ENCODE assay signal across 9 cellular contexts in the genomic region with DNA sequence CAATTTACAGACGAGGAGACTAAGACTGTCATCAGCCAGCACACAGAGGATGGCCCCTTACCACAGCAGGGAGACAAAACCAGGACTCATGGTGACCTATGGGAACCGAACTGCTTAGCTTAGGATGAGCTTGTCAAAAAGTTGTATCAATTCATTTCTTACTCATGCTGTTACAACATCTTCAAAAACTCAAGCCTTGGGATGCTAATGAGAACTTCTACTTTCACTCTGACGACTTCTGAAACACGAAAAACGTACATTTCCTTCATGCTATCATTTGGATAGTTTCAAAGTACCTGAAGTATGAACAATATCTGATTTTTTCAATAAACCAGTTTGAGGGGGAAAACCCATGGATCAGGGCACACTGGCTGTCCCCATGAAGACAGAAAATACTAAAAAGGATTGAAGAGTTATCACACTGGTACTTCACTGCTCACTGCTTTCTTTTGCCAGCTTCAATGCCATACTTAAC. TPM values are rescaled to one million over a fixed set of nuclear protein-coding genes. Genes with fewer than 3 reads are reported as not detected.
A peak's percentile ranks its signal among the peaks of the same experiment; 100 is the strongest.
DNase-seq lines count a peak whose midpoint lies in the region; ATAC-seq and TF ChIP-seq lines count a peak whose summit lies in the region.
"Had no signal": no experiment of that assay in that cellular context is flagged by ENCODE, and none has a peak within 500 bp of the region (broad histone marks: within the 10 kb centered on the region; RNA-seq: fewer than 3 reads in every experiment).

No MANE protein-coding gene starts in this region.

- no peak for DNase-seq in activated T-cell treated with anti-CD3 and anti-CD28 coated beads, Interleukin-2, amount 50 U/mL, for 4 hours
- DNase-seq in activated T-cell treated with anti-CD3 and anti-CD28 coated beads for 4 hours (no peak), SIG-M5 (lab: John Stamatoyannopoulos, UW) (peak; percentile 57), SK-N-DZ (ENCODE audit: low spot score) (no peak), NCI-H526 treated with DMSO at 0.1 percent for 48 hours (lab: John Stamatoyannopoulos, UW) (no peak), foreskin keratinocyte (no peak)
- no peak for DNase-seq in stimulated activated naive CD8-positive, alpha-beta T cell treated with anti-CD3 and anti-CD28 coated beads, Interleukin-15, amount 100 ng/mL, for 72 hours

- peaks cover 90% of the 10 kb centered on the region for H3K4me1 Mint-ChIP-seq in activated T-cell treated with anti-CD3 and anti-CD28 coated beads, Interleukin-2, amount 50 U/mL, for 4 hours (ENCODE audit: low read depth)
- peaks cover 83% of the 10 kb centered on the region for H3K4me1 Mint-ChIP-seq in stimulated activated naive CD8-positive, alpha-beta T cell treated with anti-CD3 and anti-CD28 coated beads, Interleukin-15, amount 100 ng/mL, for 72 hours

- TF ChIP-seq CTCF in foreskin keratinocyte (conservative IDR thresholded peaks at IDR 0.05), result no peak

- peak; percentile 77 to 79 for ATAC-seq in activated T-cell treated with anti-CD3 and anti-CD28 coated beads, Interleukin-2, amount 50 U/mL, for 4 hours
- ATAC-seq in HG02973 (IDR thresholded peaks at IDR 0.05; ENCODE audit: unreplicated experiment), result peak; percentile 70
- ATAC-seq in stimulated activated naive CD8-positive, alpha-beta T cell treated with anti-CD3 and anti-CD28 coated beads, Interleukin-15, amount 100 ng/mL, for 72 hours, result peak; percentile 81
- no peak for ATAC-seq in foreskin keratinocyte

- H3K27me3 Mint-ChIP-seq in activated T-cell treated with anti-CD3 and anti-CD28 coated beads, Interleukin-2, amount 50 U/mL, for 4 hours (ENCODE audit: low read depth), result no peaks in the 10 kb centered on the region
- H3K27me3 Mint-ChIP-seq in stimulated activated naive CD8-positive, alpha-beta T cell treated with anti-CD3 and anti-CD28 coated beads, Interleukin-15, amount 100 ng/mL, for 72 hours, result no peaks in the 10 kb centered on the region

- H3K27me3 ChIP-seq in foreskin keratinocyte, result no peaks in the 10 kb centered on the region
- H3K27me3 ChIP-seq: neural progenitor cell had no signal

- peaks cover 31% of the 10 kb centered on the region for H3K36me3 Mint-ChIP-seq in activated T-cell treated with anti-CD3 and anti-CD28 coated beads, Interleukin-2, amount 50 U/mL, for 4 hours (ENCODE audit: insufficient read depth)
- H3K36me3 Mint-ChIP-seq: neural progenitor cell had no signal

- peak overlapping the region; percentile 93 to 96 for H3K27ac Mint-ChIP-seq in stimulated activated naive CD8-positive, alpha-beta T cell treated with anti-CD3 and anti-CD28 coated beads, Interleukin-15, amount 100 ng/mL, for 72 hours
- H3K27ac Mint-ChIP-seq: neural progenitor cell had no signal

- H3K27ac ChIP-seq in foreskin keratinocyte, result no peak overlapping the region
- H3K27ac ChIP-seq: neural progenitor cell had no signal

- H3K4me3 Mint-ChIP-seq in activated T-cell treated with anti-CD3 and anti-CD28 coated beads, Interleukin-2, amount 50 U/mL, for 4 hours, result peak overlapping the region; percentile 70
- H3K4me3 Mint-ChIP-seq in stimulated activated naive CD8-positive, alpha-beta T cell treated with anti-CD3 and anti-CD28 coated beads, Interleukin-15, amount 100 ng/mL, for 72 hours, result peak overlapping the region; percentile 62 to 74
- H3K4me3 Mint-ChIP-seq: neural progenitor cell had no signal

- H3K9me3 Mint-ChIP-seq in activated T-cell treated with anti-CD3 and anti-CD28 coated beads, Interleukin-2, amount 50 U/mL, for 4 hours, result peaks cover 3% of the 10 kb centered on the region
- H3K9me3 Mint-ChIP-seq in stimulated activated naive CD8-positive, alpha-beta T cell treated with anti-CD3 and anti-CD28 coated beads, Interleukin-15, amount 100 ng/mL, for 72 hours, result peaks cover 0 to 4% of the 10 kb centered on the region in 2 donors
- H3K9me3 Mint-ChIP-seq: neural progenitor cell had no signal

- no peaks in the 10 kb centered on the region for H3K4me1 ChIP-seq in foreskin keratinocyte
- H3K4me1 ChIP-seq: neural progenitor cell had no signal

RNA-seq across cellular contexts. Expression of gene HIVEP2, which starts 31.9 kb away (rescaled TPM):
- 10 to 100 TPM; 34.9 to 40.9 (median 36.3) TPM for total RNA-seq in activated T-cell treated with anti-CD3 and anti-CD28 coated beads, Interleukin-2, amount 50 U/mL, for 4 hours
- 3.0 and 4.1 TPM in 2 replicates for polyA plus RNA-seq in SK-N-DZ (2014; cell fraction: cytosol; rRNA removed)
- 5.3 and 6.3 TPM in 2 replicates for polyA plus RNA-seq in SK-N-DZ (2014; cell fraction: nucleus; rRNA removed)
- 19.5 and 19.8 TPM in 2 replicates for total RNA-seq in foreskin keratinocyte
- polyA plus RNA-seq in foreskin keratinocyte, result 2.1 and 2.5 TPM in 2 replicates
